ENCODE assay signal across 15 cellular contexts in the genomic region with DNA sequence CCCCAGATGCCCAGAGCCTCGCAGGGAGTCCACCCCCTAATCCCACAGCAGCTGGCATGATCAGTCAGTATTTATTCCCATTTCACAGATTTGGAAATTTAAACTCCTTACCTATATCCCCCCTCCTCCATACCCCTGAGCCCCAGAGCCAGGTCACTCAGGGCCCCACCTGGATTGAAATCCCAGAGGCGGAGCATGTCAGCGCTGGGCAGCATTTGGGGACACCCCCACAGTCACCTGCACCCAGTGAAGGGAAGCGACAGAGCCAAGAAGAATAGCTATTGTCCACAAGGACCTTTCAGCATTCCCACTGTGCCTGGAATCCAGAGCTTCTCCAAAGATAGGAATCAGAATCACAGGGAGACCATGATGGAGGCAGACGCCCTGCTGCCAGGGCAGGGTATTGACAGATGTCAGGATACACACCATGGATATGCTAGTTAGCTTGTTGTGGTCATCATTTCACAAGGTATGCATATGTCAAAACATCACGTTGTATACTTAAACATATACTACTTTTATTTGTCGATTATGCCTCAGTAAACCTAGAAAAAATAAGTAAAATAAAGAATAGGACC. TPM values are rescaled to one million over a fixed set of nuclear protein-coding genes. Genes with fewer than 3 reads are reported as not detected.
DNase-seq lines count a peak whose midpoint lies in the region; ATAC-seq and TF ChIP-seq lines count a peak whose summit lies in the region.
"Had no signal": no experiment of that assay in that cellular context is flagged by ENCODE, and none has a peak within 500 bp of the region (broad histone marks: within the 10 kb centered on the region; RNA-seq: fewer than 3 reads in every experiment).

No MANE protein-coding gene starts in this region.

- no peaks in the 10 kb centered on the region for H3K79me1 ChIP-seq in H9 (ENCODE audit: insufficient read depth, low read depth, low read length, poor library complexity, severe bottlenecking)

- no peak overlapping the region for H3K56ac ChIP-seq in H9 (ENCODE audit: insufficient read length, low read depth, low read length)

- H3K27ac ChIP-seq in H9 (ENCODE audit: insufficient read length, low read depth, low read length): no peak overlapping the region
- H3K27ac ChIP-seq: psoas muscle had no signal

- peak overlapping the region; percentile 4 for H3K4me2 ChIP-seq in H9 (ENCODE audit: insufficient read depth, insufficient read length, low read length)

- peaks cover 23 to 25% of the 10 kb centered on the region in 2 donors for H3K36me3 Mint-ChIP-seq in activated naive CD4-positive, alpha-beta T cell treated with anti-CD3 and anti-CD28 coated beads, Interleukin-2, amount 50 U/mL, for 72 hours
- peaks cover 12% of the 10 kb centered on the region for H3K36me3 Mint-ChIP-seq in activated naive CD4-positive, alpha-beta T cell treated with anti-CD3 and anti-CD28 coated beads, Interleukin-2, amount 10 ng/mL, durations not matched to agents 7 days and 5 days
- peaks cover 0 to 15% (median 0%) of the 10 kb centered on the region in 3 experiments; a peak in 2 of 7 replicates for H3K36me3 Mint-ChIP-seq in H9 (ENCODE audit: insufficient read depth in 1 of 3, low read depth in 3 of 3)
- H3K36me3 Mint-ChIP-seq in chondrocyte (ENCODE audit: low read depth): no peaks in the 10 kb centered on the region
- peaks cover 22 to 33% of the 10 kb centered on the region in 2 donors for H3K36me3 Mint-ChIP-seq in stimulated activated naive B cell treated with anti-CD40 and anti-IgM and Interleukin-4, amounts not matched to agents 10 μg/mL and 1 μg/mL and 100 μg/mL, for 72 hours
- H3K36me3 Mint-ChIP-seq: type B pancreatic cell had no signal

- no peak overlapping the region for H4K8ac ChIP-seq in H9 (replicated peaks; ENCODE audit: insufficient read length, low read depth, low read length)

- H2BK120ac ChIP-seq in H9 (ENCODE audit: low read depth, low read length, poor library complexity, severe bottlenecking): no peak overlapping the region

- H3K27me3 Mint-ChIP-seq in activated naive CD4-positive, alpha-beta T cell treated with anti-CD3 and anti-CD28 coated beads, Interleukin-2, amount 10 ng/mL, durations not matched to agents 7 days and 5 days: peaks cover 5% of the 10 kb centered on the region
- peaks cover 21% of the 10 kb centered on the region for H3K27me3 Mint-ChIP-seq in H9 (ENCODE audit: low read depth)
- peaks cover 22% of the 10 kb centered on the region for H3K27me3 Mint-ChIP-seq in chondrocyte (ENCODE audit: low read depth)
- no peaks in the 10 kb centered on the region for H3K27me3 Mint-ChIP-seq in stimulated activated naive B cell treated with anti-CD40 and anti-IgM and Interleukin-4, amounts not matched to agents 10 μg/mL and 1 μg/mL and 100 μg/mL, for 72 hours

- no peak overlapping the region for H4K5ac ChIP-seq in H9 (ENCODE audit: insufficient read length, low read depth, low read length)

- WGBS in H9 (ENCODE audit: extremely low coverage, insufficient read length, low lambda C conversion rate): no CpG with 5 or more reads among the region's 7 CpGs

- H3K18ac ChIP-seq in H9 (ENCODE audit: insufficient read length, low read depth, low read length): no peak overlapping the region

- no peak overlapping the region for H3K4me3 Mint-ChIP-seq in activated naive CD4-positive, alpha-beta T cell treated with anti-CD3 and anti-CD28 coated beads, Interleukin-2, amount 10 ng/mL, durations not matched to agents 7 days and 5 days
- H3K4me3 Mint-ChIP-seq in H9 (no peak overlapping the region; a peak in 1 of 5 replicates), chondrocyte (ENCODE audit: unreplicated experiment) (no peak overlapping the region)
- H3K4me3 Mint-ChIP-seq in stimulated activated naive B cell treated with anti-CD40 and anti-IgM and Interleukin-4, amounts not matched to agents 10 μg/mL and 1 μg/mL and 100 μg/mL, for 72 hours: peak overlapping the region in 1 of 2 donors; percentile 39
- H3K4me3 Mint-ChIP-seq: neural crest cell, type B pancreatic cell had no signal

- no peaks in the 10 kb centered on the region for H3K27me3 ChIP-seq in H9 (ENCODE audit: insufficient read depth, low read length)

- H3K23me2 ChIP-seq in H9 (ENCODE audit: insufficient read length, low read depth, low read length, poor library complexity, severe bottlenecking): no peaks in the 10 kb centered on the region

- H3K4me1 ChIP-seq in H9 (ENCODE audit: insufficient read depth, low read length): no peaks in the 10 kb centered on the region

- no peaks in the 10 kb centered on the region for H4K20me1 ChIP-seq in H9 (ENCODE audit: control insufficient read depth, insufficient read depth, insufficient read length)

- no peak overlapping the region for H2BK15ac ChIP-seq in H9 (ENCODE audit: low read depth, low read length)

- no peak overlapping the region for H3T11ph ChIP-seq in H9 (ENCODE audit: low read length)

- H2AFZ ChIP-seq in H9 (ENCODE audit: low read length): no peak overlapping the region

- H2AK5ac ChIP-seq in H9 (ENCODE audit: insufficient read length, low read length): no peak overlapping the region

- no peak overlapping the region for H3K14ac ChIP-seq in H9 (ENCODE audit: insufficient read depth, low read length)

- H4K91ac ChIP-seq in H9 (ENCODE audit: insufficient read length, low read depth, low read length): no peak overlapping the region

- ATAC-seq in activated naive CD4-positive, alpha-beta T cell treated with anti-CD3 and anti-CD28 coated beads, Interleukin-2, amount 50 U/mL, for 72 hours: peak in 1 of 2 donors; percentile 3
- ATAC-seq in stimulated activated naive B cell treated with anti-CD40 and anti-IgM and Interleukin-4, amounts not matched to agents 10 μg/mL and 1 μg/mL and 100 μg/mL, for 72 hours (replicated peaks): no peak
- ATAC-seq in HG03139 (IDR thresholded peaks at IDR 0.05; ENCODE audit: unreplicated experiment): no peak

- no peaks in the 10 kb centered on the region for H3K79me2 ChIP-seq in H9 (ENCODE audit: insufficient read depth, low read length)

- no peak overlapping the region for H2BK20ac ChIP-seq in H9 (ENCODE audit: low read depth, low read length, poor library complexity, severe bottlenecking)

- H2BK5ac ChIP-seq in H9 (ENCODE audit: insufficient read length, low read length): no peak overlapping the region

- no peaks in the 10 kb centered on the region for H3K9me3 Mint-ChIP-seq in activated naive CD4-positive, alpha-beta T cell treated with anti-CD3 and anti-CD28 coated beads, Interleukin-2, amount 50 U/mL, for 72 hours
- H3K9me3 Mint-ChIP-seq in activated naive CD4-positive, alpha-beta T cell treated with anti-CD3 and anti-CD28 coated beads, Interleukin-2, amount 10 ng/mL, durations not matched to agents 7 days and 5 days: no peaks in the 10 kb centered on the region
- no peaks in the 10 kb centered on the region for H3K9me3 Mint-ChIP-seq in H9
- no peaks in the 10 kb centered on the region for H3K9me3 Mint-ChIP-seq in chondrocyte (ENCODE audit: low read depth)
- no peaks in the 10 kb centered on the region for H3K9me3 Mint-ChIP-seq in stimulated activated naive B cell treated with anti-CD40 and anti-IgM and Interleukin-4, amounts not matched to agents 10 μg/mL and 1 μg/mL and 100 μg/mL, for 72 hours
- H3K9me3 Mint-ChIP-seq: neural crest cell, type B pancreatic cell had no signal

- H2BK12ac ChIP-seq in H9 (ENCODE audit: insufficient read length, low read depth, low read length): no peak overlapping the region

- H3K4me1 Mint-ChIP-seq in activated naive CD4-positive, alpha-beta T cell treated with anti-CD3 and anti-CD28 coated beads, Interleukin-2, amount 10 ng/mL, durations not matched to agents 7 days and 5 days: peaks cover 27% of the 10 kb centered on the region
- H3K4me1 Mint-ChIP-seq in H9: peaks cover 18% of the 10 kb centered on the region in 2 experiments
- peaks cover 2% of the 10 kb centered on the region for H3K4me1 Mint-ChIP-seq in chondrocyte (ENCODE audit: low read depth)
- H3K4me1 Mint-ChIP-seq in stimulated activated naive B cell treated with anti-CD40 and anti-IgM and Interleukin-4, amounts not matched to agents 10 μg/mL and 1 μg/mL and 100 μg/mL, for 72 hours: peaks cover 27 to 56% of the 10 kb centered on the region in 2 donors

- no peak overlapping the region for H3K23ac ChIP-seq in H9 (ENCODE audit: insufficient read length, low read depth, low read length)

- no peak for DNase-seq in activated naive CD4-positive, alpha-beta T cell treated with anti-CD3 and anti-CD28 coated beads, Interleukin-2, amount 50 U/mL, for 72 hours (ENCODE audit: low spot score in 2 of 2)
- no peak for DNase-seq in activated naive CD4-positive, alpha-beta T cell treated with anti-CD3 and anti-CD28 coated beads, Interleukin-2, amount 10 ng/mL, durations not matched to agents 7 days and 5 days
- no peak for DNase-seq in H9
- DNase-seq in chondrocyte (ENCODE audit: low spot score): peak; percentile 35
- DNase-seq in stimulated activated naive B cell treated with anti-CD40 and anti-IgM and Interleukin-4, amounts not matched to agents 10 μg/mL and 1 μg/mL and 100 μg/mL, for 72 hours: no peak
- no peak for DNase-seq in SIG-M5 (lab: John Stamatoyannopoulos, UW)
- DNase-seq in SW480 (ENCODE audit: low spot score): no peak
- DNase-seq: activated gamma-delta T cell, T1000 had no signal

- H3K27ac Mint-ChIP-seq in activated naive CD4-positive, alpha-beta T cell treated with anti-CD3 and anti-CD28 coated beads, Interleukin-2, amount 50 U/mL, for 72 hours: peak overlapping the region; percentile 53 to 72
- H3K27ac Mint-ChIP-seq in activated naive CD4-positive, alpha-beta T cell treated with anti-CD3 and anti-CD28 coated beads, Interleukin-2, amount 10 ng/mL, durations not matched to agents 7 days and 5 days: no peak overlapping the region
- H3K27ac Mint-ChIP-seq in H9 (no peak overlapping the region), chondrocyte (ENCODE audit: unreplicated experiment) (no peak overlapping the region)
- peak overlapping the region; percentile 42 for H3K27ac Mint-ChIP-seq in stimulated activated naive B cell treated with anti-CD40 and anti-IgM and Interleukin-4, amounts not matched to agents 10 μg/mL and 1 μg/mL and 100 μg/mL, for 72 hours
- H3K27ac Mint-ChIP-seq: type B pancreatic cell had no signal

- no peak overlapping the region for H3K9ac ChIP-seq in H9 (ENCODE audit: extremely low read depth, insufficient read length, low read length)

- H3K4ac ChIP-seq in H9 (ENCODE audit: low read depth, low read length): no peak overlapping the region

- no peaks in the 10 kb centered on the region for H3K9me3 ChIP-seq in H9 (ENCODE audit: control insufficient read depth, low read depth, low read length)
- H3K9me3 ChIP-seq: psoas muscle had no signal

- CTCF ChIA-PET in activated naive CD4-positive, alpha-beta T cell treated with anti-CD3 and anti-CD28 coated beads, Interleukin-2, amount 10 ng/mL, durations not matched to agents 7 days and 5 days (lab: Charles Lee): interaction anchor here (0.7 to 18.7 kb wide), 31 partner anchors 8 to 389 kb away, joined by 3 to 507 read pairs (median 5); a partner anchor contains a TSS

- TF ChIP-seq CTCF in H9 (conservative IDR thresholded peaks at IDR 0.05): no peak
- no peak for TF ChIP-seq CTCF in chondrocyte (IDR thresholded peaks at IDR 0.05)

RNA-seq across cellular contexts. Expression of a gene that starts 1.0 kb away (rescaled TPM):
- total RNA-seq in activated naive CD4-positive, alpha-beta T cell treated with anti-CD3 and anti-CD28 coated beads, Interleukin-2, amount 50 U/mL, for 72 hours: 1 to 10 TPM in 1 of 2 donors, under 1 TPM in 1; 0.82 to 3.4 TPM
- 0.72 and 0.81 TPM in 2 replicates for total RNA-seq in H9 (2021)
- total RNA-seq in chondrocyte: not detected in 3 replicates
- total RNA-seq: HT1080, LHCN-M2, neural crest cell, psoas muscle had no signal

RNA-seq across cellular contexts. Expression of a gene that starts 6.0 kb away (rescaled TPM):
- total RNA-seq in activated naive CD4-positive, alpha-beta T cell treated with anti-CD3 and anti-CD28 coated beads, Interleukin-2, amount 50 U/mL, for 72 hours: 100 to 1,000 TPM; 202 to 218 TPM
- 13.5 and 14.9 TPM in 2 replicates for total RNA-seq in H9 (2021)
- total RNA-seq in chondrocyte: 0.31 to 1.3 TPM (median 1.1 TPM) in 3 replicates

RNA-seq across cellular contexts. Expression of a gene that starts 22.9 kb away (rescaled TPM):
- under 1 TPM; 0.47 to 0.61 TPM for total RNA-seq in activated naive CD4-positive, alpha-beta T cell treated with anti-CD3 and anti-CD28 coated beads, Interleukin-2, amount 50 U/mL, for 72 hours
- total RNA-seq in H9 (2021) (2.7 TPM in 2 replicates), chondrocyte (0.07 TPM in 1 of 3 replicates, not detected in the others)
- total RNA-seq: HT1080, LHCN-M2 had no signal

Comparison
In these comparisons a context has a peak if more than half of its experiments do, and no peak if none do; other contexts are left out.
1. H3K27ac Mint-ChIP-seq: peak in activated naive CD4-positive, alpha-beta T cell treated with anti-CD3 and anti-CD28 coated beads, Interleukin-2, amount 50 U/mL, for 72 hours (2 of 2) and stimulated activated naive B cell treated with anti-CD40 and anti-IgM and Interleukin-4, amounts not matched to agents 10 μg/mL and 1 μg/mL and 100 μg/mL, for 72 hours (single experiment); none in activated naive CD4-positive, alpha-beta T cell treated with anti-CD3 and anti-CD28 coated beads, Interleukin-2, amount 10 ng/mL, durations not matched to agents 7 days and 5 days (single experiment), H9 (0 of 3) and chondrocyte (single experiment).
2. RNA of a gene that starts 6.0 kb away (total RNA-seq): 202 to 218 TPM in activated naive CD4-positive, alpha-beta T cell treated with anti-CD3 and anti-CD28 coated beads, Interleukin-2, amount 50 U/mL, for 72 hours; 13.5 to 14.9 TPM in H9 and 0.31 to 1.3 TPM in chondrocyte; every median in the first group is over 10 times any median in the second.